Comparison of ENCODE assay signal across 15 cellular contexts in the genomic region with DNA sequence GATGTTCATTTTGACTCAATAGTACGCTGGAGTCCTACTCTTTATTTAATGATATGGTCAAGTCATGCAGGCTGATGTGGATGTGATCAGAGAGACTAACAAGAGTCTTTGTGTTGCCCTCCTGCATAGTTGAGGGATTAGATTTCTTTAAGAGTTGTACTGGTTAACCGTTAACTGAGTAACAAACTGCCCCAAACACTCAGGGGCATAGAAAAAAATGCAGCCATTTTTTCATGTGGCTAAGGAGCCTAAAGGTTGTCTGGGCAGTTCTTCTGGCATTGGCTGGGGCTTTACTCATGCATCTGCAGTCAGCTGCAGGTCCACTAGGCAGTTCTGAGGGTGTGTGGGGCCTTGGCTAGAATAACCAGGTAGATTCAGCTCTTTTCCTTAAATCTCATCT. TPM values are rescaled to one million over a fixed set of nuclear protein-coding genes. Genes with fewer than 3 reads are reported as not detected.
DNase-seq lines count a peak whose midpoint lies in the region; ATAC-seq and TF ChIP-seq lines count a peak whose summit lies in the region.
"Had no signal": no experiment of that assay in that cellular context is flagged by ENCODE, and none has a peak within 500 bp of the region (broad histone marks: within the 10 kb centered on the region; RNA-seq: fewer than 3 reads in every experiment).

No MANE protein-coding gene starts in this region.

- peak overlapping the region; percentile 86 for H3K27ac Mint-ChIP-seq in dendritic cell treated with granulocyte-macrophage colony-stimulating factor and Interleukin-4, amounts not matched to agents 40 ng/mL and 50 ng/mL, for 4 days
- peak overlapping the region; percentile 83 to 90 for H3K27ac Mint-ChIP-seq in natural killer cell

- peaks cover 72% of the 10 kb centered on the region for H3K4me1 Mint-ChIP-seq in dendritic cell treated with granulocyte-macrophage colony-stimulating factor and Interleukin-4, amounts not matched to agents 40 ng/mL and 50 ng/mL, for 4 days (ENCODE audit: low read depth)
- H3K4me1 Mint-ChIP-seq in natural killer cell: peaks cover 78% of the 10 kb centered on the region in 2 donors

- intact Hi-C loops in dendritic cell treated with granulocyte-macrophage colony-stimulating factor and Interleukin-4, amounts not matched to agents 40 ng/mL and 50 ng/mL, for 4 days (cut with micrococcal nuclease): loop anchor here (5.0 kb wide), 3 partner anchors 33 to 117 kb away; a partner anchor contains a TSS
- intact Hi-C loops in natural killer cell (cut with micrococcal nuclease): loop anchor here (2.0 to 5.0 kb wide), 2 partner anchors 17 to 33 kb away; a partner anchor contains a TSS

- no peaks in the 10 kb centered on the region for H3K9me3 Mint-ChIP-seq in dendritic cell treated with granulocyte-macrophage colony-stimulating factor and Interleukin-4, amounts not matched to agents 40 ng/mL and 50 ng/mL, for 4 days
- H3K9me3 Mint-ChIP-seq in natural killer cell: no peaks in the 10 kb centered on the region
- H3K9me3 Mint-ChIP-seq: H9 had no signal

- H3K27me3 Mint-ChIP-seq in dendritic cell treated with granulocyte-macrophage colony-stimulating factor and Interleukin-4, amounts not matched to agents 40 ng/mL and 50 ng/mL, for 4 days: no peaks in the 10 kb centered on the region
- H3K27me3 Mint-ChIP-seq in natural killer cell (ENCODE audit: low read depth in 2 of 2): no peaks in the 10 kb centered on the region

- in situ Hi-C loops in Caki2 (cut with HindIII; ENCODE audit: low pct_unique_long_range_greater_than_20kb, low sequenced_read_pairs): no loop called here

- H3K36me3 Mint-ChIP-seq in dendritic cell treated with granulocyte-macrophage colony-stimulating factor and Interleukin-4, amounts not matched to agents 40 ng/mL and 50 ng/mL, for 4 days (ENCODE audit: low read depth): peaks cover 44% of the 10 kb centered on the region
- H3K36me3 Mint-ChIP-seq in natural killer cell: no peaks in the 10 kb centered on the region

- H3K4me3 Mint-ChIP-seq in dendritic cell treated with granulocyte-macrophage colony-stimulating factor and Interleukin-4, amounts not matched to agents 40 ng/mL and 50 ng/mL, for 4 days: no peak overlapping the region
- no peak overlapping the region for H3K4me3 Mint-ChIP-seq in natural killer cell
- H3K4me3 Mint-ChIP-seq: H9 had no signal

- DNase-seq in Caki2 (ENCODE audit: low read depth) (peak; percentile 79), natural killer cell (no peak), middle frontal gyrus (ENCODE audit: extremely low spot score, low spot score) (no peak), NCI-H1436 treated with DMSO at 0.1 percent for 48 hours (lab: John Stamatoyannopoulos, UW) (no peak)
- DNase-seq in stimulated activated CD4-positive, alpha-beta T cell treated with anti-CD3 and anti-CD28 coated beads, Interleukin-1b, Interleukin-23, amount 100 ng/mL, for 48 hours: no peak
- DNase-seq: activated CD4-positive, alpha-beta T cell treated with anti-CD3 and anti-CD28 coated beads, Interleukin-2, amount 50 U/mL, for 4 hours; amygdala; DMS 273 treated with DMSO at 0.1 percent for 48 hours; dorsolateral prefrontal cortex; H9; mammary epithelial cell; NCI-H1436; stimulated activated CD4-positive, alpha-beta T cell treated with anti-CD3 and anti-CD28 coated beads, Interleukin-4, amount 100 ng/mL, for 24 hours had no signal

- no peak for TF ChIP-seq CTCF in natural killer cell (IDR thresholded peaks at IDR 0.05)

- peak; percentile 39 for ATAC-seq in HG02759 (IDR thresholded peaks at IDR 0.05; ENCODE audit: unreplicated experiment)
- ATAC-seq in natural killer cell: no peak

RNA-seq across cellular contexts. Expression of a gene that starts 32.5 kb away (rescaled TPM):
- total RNA-seq in Caki2 (2014; rRNA removed; shearing (Covaris generic); ENCODE audit: low replicate concordance): 11.6 and 15.1 TPM in 2 replicates
- total RNA-seq in natural killer cell: 100 to 1,000 TPM; 181 to 213 (median 182) TPM

Comparison
In these comparisons a context has a peak if more than half of its experiments do, and no peak if none do; other contexts are left out.
1. RNA of a gene that starts 32.5 kb away (total RNA-seq): 181 to 213 TPM in natural killer cell; 11.6 to 15.1 TPM in Caki2; every median in the first group is over 10 times any median in the second.